11 cellular contexts compared by ENCODE assay signal in genomic region chr2:55097462-55098410, GRCh38. TPM values are rescaled to one million over a fixed set of nuclear protein-coding genes. Genes with fewer than 3 reads are reported as not detected.
DNase-seq lines count a peak whose midpoint lies in the region; ATAC-seq and TF ChIP-seq lines count a peak whose summit lies in the region.
"Had no signal": no experiment of that assay in that cellular context is flagged by ENCODE, and none has a peak within 500 bp of the region (broad histone marks: within the 10 kb centered on the region; RNA-seq: fewer than 3 reads in every experiment).

No MANE protein-coding gene starts in this region.

- H3K27ac Mint-ChIP-seq in H9, result no peak overlapping the region
- H3K27ac Mint-ChIP-seq: memory B cell had no signal

- no peaks in the 10 kb centered on the region for H3K36me3 Mint-ChIP-seq in H9 (ENCODE audit: insufficient read depth in 1 of 3, low read depth in 3 of 3)
- H3K36me3 Mint-ChIP-seq: memory B cell had no signal

- peak overlapping the region; percentile 55 to 79 for H3K27ac ChIP-seq in coronary artery
- peak overlapping the region; percentile 60 for H3K27ac ChIP-seq in muscle layer of duodenum (ENCODE audit: low read length)
- H3K27ac ChIP-seq in uterus, result peak overlapping the region; percentile 22 to 72
- H3K27ac ChIP-seq in H9 (ENCODE audit: insufficient read length, low read depth, low read length), result no peak overlapping the region

- H3K4me1 Mint-ChIP-seq in H9, result peaks cover 7 to 14% of the 10 kb centered on the region in 2 experiments
- H3K4me1 Mint-ChIP-seq: memory B cell had no signal

- H3K36me3 ChIP-seq in muscle layer of duodenum (ENCODE audit: control insufficient read depth in 1 of 2, insufficient read depth in 2 of 2, low read length in 2 of 2) (no peaks in the 10 kb centered on the region), uterus (no peaks in the 10 kb centered on the region)
- H3K36me3 ChIP-seq: suprapubic skin had no signal

- no peak overlapping the region for H3K18ac ChIP-seq in H9 (ENCODE audit: insufficient read length, low read depth, low read length)

- H3K4me1 ChIP-seq in muscle layer of duodenum (ENCODE audit: control insufficient read depth in 1 of 2, insufficient read depth in 2 of 2, low read length in 2 of 2), result peaks cover 19 to 22% of the 10 kb centered on the region in 2 donors
- peaks cover 0 to 21% of the 10 kb centered on the region in 2 donors for H3K4me1 ChIP-seq in uterus
- H3K4me1 ChIP-seq in H9 (ENCODE audit: insufficient read depth, low read length), result no peaks in the 10 kb centered on the region; the same call in 1 of the 2 replicates

- H2BK5ac ChIP-seq in H9 (ENCODE audit: insufficient read length, low read length), result no peak overlapping the region

- no peaks in the 10 kb centered on the region for H3K9me3 Mint-ChIP-seq in H9
- H3K9me3 Mint-ChIP-seq: memory B cell had no signal

- no peak overlapping the region for H3K9ac ChIP-seq in H9 (ENCODE audit: extremely low read depth, insufficient read length, low read length)

- H2BK12ac ChIP-seq in H9 (ENCODE audit: insufficient read length, low read depth, low read length), result no peak overlapping the region

- H3K4me2 ChIP-seq in H9 (ENCODE audit: insufficient read depth, insufficient read length, low read length), result no peak overlapping the region

- DNase-seq in SHP77 (lab: John Stamatoyannopoulos, UW) (peak; percentile 32 to 43), SHP77 treated with DMSO at 0.1 percent for 48 hours (lab: John Stamatoyannopoulos, UW) (no peak), coronary artery (ENCODE audit: low spot score) (no peak), uterus (no peak), hepatic stellate cell (ENCODE audit: low spot score) (no peak), H9 (no peak)
- DNase-seq: 8988T had no signal

- TF ChIP-seq CTCF in coronary artery (IDR thresholded peaks at IDR 0.05) (no peak), uterus (IDR thresholded peaks at IDR 0.05) (no peak), H9 (conservative IDR thresholded peaks at IDR 0.05) (no peak)

- no peak overlapping the region for H3K14ac ChIP-seq in H9 (ENCODE audit: insufficient read depth, low read length)

- H3K9me3 ChIP-seq in muscle layer of duodenum (ENCODE audit: control insufficient read depth in 1 of 2, low read length in 2 of 2) (no peaks in the 10 kb centered on the region), uterus (no peaks in the 10 kb centered on the region), H9 (ENCODE audit: control insufficient read depth, low read depth, low read length) (no peaks in the 10 kb centered on the region)
- H3K9me3 ChIP-seq: suprapubic skin had no signal

- intact Hi-C loops in uterus (cut with DNase I; ENCODE audit: low total_unique reads), result loop anchor here (5.0 kb wide), 1 partner anchor 40 kb away; no protein-coding TSS in a partner anchor

- H2BK120ac ChIP-seq in H9 (ENCODE audit: low read depth, low read length, poor library complexity, severe bottlenecking), result no peak overlapping the region

- no peak overlapping the region for H2AFZ ChIP-seq in H9 (ENCODE audit: low read length)

- no peaks in the 10 kb centered on the region for H3K79me1 ChIP-seq in H9 (ENCODE audit: insufficient read depth, low read depth, low read length, poor library complexity, severe bottlenecking)

- H3K4ac ChIP-seq in H9 (ENCODE audit: low read depth, low read length), result no peak overlapping the region

- H2BK20ac ChIP-seq in H9 (ENCODE audit: low read depth, low read length, poor library complexity, severe bottlenecking), result no peak overlapping the region

- H4K8ac ChIP-seq in H9 (replicated peaks; ENCODE audit: insufficient read length, low read depth, low read length), result no peak overlapping the region

- H3K23me2 ChIP-seq in H9 (ENCODE audit: insufficient read length, low read depth, low read length, poor library complexity, severe bottlenecking), result no peaks in the 10 kb centered on the region

- WGBS in H9 (ENCODE audit: extremely low coverage, insufficient read length, low lambda C conversion rate), result no CpG with 5 or more reads among the region's 6 CpGs

- H4K5ac ChIP-seq in H9 (ENCODE audit: insufficient read length, low read depth, low read length), result no peak overlapping the region

- H3K23ac ChIP-seq in H9 (ENCODE audit: insufficient read length, low read depth, low read length), result no peak overlapping the region

- H4K91ac ChIP-seq in H9 (ENCODE audit: insufficient read length, low read depth, low read length), result no peak overlapping the region

- no peak overlapping the region for H3T11ph ChIP-seq in H9 (ENCODE audit: low read length)

- H3K79me2 ChIP-seq in H9 (ENCODE audit: insufficient read depth, low read length), result no peaks in the 10 kb centered on the region

- TF ChIP-seq POLR2A in uterus (IDR thresholded peaks at IDR 0.05), result no peak

- H3K4me3 ChIP-seq in coronary artery (no peak overlapping the region), muscle layer of duodenum (ENCODE audit: low read depth in 1 of 2, low read length in 2 of 2) (no peak overlapping the region), uterus (no peak overlapping the region)
- H3K4me3 ChIP-seq: suprapubic skin had no signal

- no peaks in the 10 kb centered on the region for H3K27me3 Mint-ChIP-seq in H9 (ENCODE audit: low read depth)
- H3K27me3 Mint-ChIP-seq: memory B cell had no signal

- no peaks in the 10 kb centered on the region for H4K20me1 ChIP-seq in H9 (ENCODE audit: control insufficient read depth, insufficient read depth, insufficient read length)

- H3K56ac ChIP-seq in H9 (ENCODE audit: insufficient read length, low read depth, low read length), result no peak overlapping the region

- no peaks in the 10 kb centered on the region for H3K27me3 ChIP-seq in muscle layer of duodenum (ENCODE audit: low read depth, low read length)
- H3K27me3 ChIP-seq in uterus, result no peaks in the 10 kb centered on the region
- H3K27me3 ChIP-seq in H9 (ENCODE audit: insufficient read depth, low read length), result no peaks in the 10 kb centered on the region
- H3K27me3 ChIP-seq: suprapubic skin had no signal

- no peak overlapping the region for H2AK5ac ChIP-seq in H9 (ENCODE audit: insufficient read length, low read length)

- no peak overlapping the region for H2BK15ac ChIP-seq in H9 (ENCODE audit: low read depth, low read length)

- H3K4me3 Mint-ChIP-seq in H9, result no peak overlapping the region
- H3K4me3 Mint-ChIP-seq: memory B cell had no signal

- ATAC-seq in GM19467 (IDR thresholded peaks at IDR 0.05; ENCODE audit: unreplicated experiment), result no peak

RNA-seq across cellular contexts. Expression of gene RTN4, which starts 47.5 kb away (rescaled TPM):
- total RNA-seq in uterus (100 to 1,000 TPM; 119 to 205 (median 154) TPM), H9 (2021) (200 and 205 TPM in 2 replicates)

Comparison
In these comparisons a context has a peak if more than half of its experiments do, and no peak if none do; other contexts are left out.
1. DNase-seq: peak in SHP77 (2 of 2); none in SHP77 treated with DMSO at 0.1 percent for 48 hours (single experiment), coronary artery (single experiment), uterus (0 of 2), hepatic stellate cell (single experiment) and H9 (single experiment).